ENCODE assay signal across 8 cellular contexts in genomic region chr1:151009206-151009587, GRCh38. TPM values are rescaled to one million over a fixed set of nuclear protein-coding genes. Genes with fewer than 3 reads are reported as not detected.
DNase-seq lines count a peak whose midpoint lies in the region; ATAC-seq and TF ChIP-seq lines count a peak whose summit lies in the region.

No MANE protein-coding gene starts in this region.

- peaks cover 55% of the 10 kb centered on the region for H3K4me1 Mint-ChIP-seq in progenitor cell of endocrine pancreas (ENCODE audit: low read depth)

- no peaks in the 10 kb centered on the region for H3K36me3 Mint-ChIP-seq in progenitor cell of endocrine pancreas (ENCODE audit: insufficient read depth)

- H3K4me1 ChIP-seq in esophagus (ENCODE audit: control insufficient read depth in 2 of 2, insufficient read depth in 2 of 2, low read length in 1 of 2) = peaks cover 0 to 5% of the 10 kb centered on the region in 2 donors

- H3K36me3 ChIP-seq in esophagus (ENCODE audit: control insufficient read depth in 2 of 2, insufficient read depth in 2 of 2, low read length in 1 of 2) = peaks cover 0 to 4% of the 10 kb centered on the region in 2 donors

- WGBS in esophagus, 2 donors = 41 to 42% methylated on average over 3 of the region's 3 CpGs

- no peaks in the 10 kb centered on the region for H3K27me3 Mint-ChIP-seq in progenitor cell of endocrine pancreas

- no peak for ATAC-seq in HG03280 (IDR thresholded peaks at IDR 0.05; ENCODE audit: unreplicated experiment)

- peak overlapping the region; percentile 89 for H3K4me3 Mint-ChIP-seq in progenitor cell of endocrine pancreas (ENCODE audit: low read depth)

- peak overlapping the region; percentile 86 to 89 for H3K27ac ChIP-seq in esophagus (ENCODE audit: low read depth in 2 of 2, low read length in 1 of 2)

- no peaks in the 10 kb centered on the region for H3K27me3 ChIP-seq in esophagus (ENCODE audit: control insufficient read depth in 1 of 2, insufficient read depth in 2 of 2, low read length in 2 of 2)

- DNase-seq in EH (ENCODE audit: low read depth) (peak; percentile 72), RKO (ENCODE audit: low spot score) (peak; percentile 76), progenitor cell of endocrine pancreas (ENCODE audit: low spot score, unreplicated experiment) (no peak), D341Med (ENCODE audit: low spot score) (no peak), NCI-H1048 (lab: John Stamatoyannopoulos, UW) (no peak), germinal center (ENCODE audit: low spot score) (no peak)

- peak overlapping the region; percentile 96 for H3K27ac Mint-ChIP-seq in progenitor cell of endocrine pancreas

- peak overlapping the region; percentile 84 to 88 for H3K4me3 ChIP-seq in esophagus (ENCODE audit: low read depth in 1 of 2, low read length in 2 of 2)

- H3K9me3 ChIP-seq in esophagus (ENCODE audit: control insufficient read depth in 2 of 2, insufficient read depth in 1 of 2, low read depth in 1 of 2, low read length in 1 of 2) = no peaks in the 10 kb centered on the region

- no peak for TF ChIP-seq CTCF in progenitor cell of endocrine pancreas (IDR thresholded peaks at IDR 0.05; ENCODE audit: unreplicated experiment)

- no peaks in the 10 kb centered on the region for H3K9me3 Mint-ChIP-seq in progenitor cell of endocrine pancreas (ENCODE audit: low read depth)

RNA-seq across cellular contexts. Expression of gene PRUNE1, which starts 0.9 kb away (rescaled TPM):
- 10 to 100 TPM in 1 of 2 donors, 1 to 10 TPM in 1; 7.2 to 10.1 TPM for polyA plus RNA-seq in esophagus
- 23.8 and 24.4 TPM in 2 replicates for total RNA-seq in progenitor cell of endocrine pancreas

RNA-seq across cellular contexts. Expression of gene MINDY1, which starts 2.5 kb away (rescaled TPM):
- 10 to 100 TPM; 17.2 to 21.3 TPM for polyA plus RNA-seq in esophagus
- 28.3 and 32.5 TPM in 2 replicates for total RNA-seq in progenitor cell of endocrine pancreas

RNA-seq across cellular contexts. Expression of gene ANXA9, which starts 27.1 kb away (rescaled TPM):
- polyA plus RNA-seq in esophagus = 10 to 100 TPM; 14.4 to 17.5 TPM
- total RNA-seq in progenitor cell of endocrine pancreas = 3.5 TPM in 2 replicates

RNA-seq across cellular contexts. Expression of gene BNIPL, which starts 27.2 kb away (rescaled TPM):
- polyA plus RNA-seq in esophagus = 100 to 1,000 TPM; 111 to 159 TPM
- 0.91 and 0.93 TPM in 2 replicates for total RNA-seq in progenitor cell of endocrine pancreas

RNA-seq across cellular contexts. Expression of gene CERS2, which starts 34.6 kb away (rescaled TPM):
- 10 to 100 TPM; 35.5 to 39.4 TPM for polyA plus RNA-seq in esophagus
- total RNA-seq in progenitor cell of endocrine pancreas = 187 and 203 TPM in 2 replicates

Comparison
In these comparisons a context has a peak if more than half of its experiments do, and no peak if none do; other contexts are left out.
1. DNase-seq: peak in EH (single experiment) and RKO (single experiment); none in progenitor cell of endocrine pancreas (single experiment), D341Med (single experiment), NCI-H1048 (single experiment) and germinal center (single experiment).